In genomic region chr4:16072168-16072567, GRCh38 we compare ENCODE assay signal across 14 cellular contexts.
DNase-seq lines count a peak whose midpoint lies in the region; ATAC-seq and TF ChIP-seq lines count a peak whose summit lies in the region.
"Had no signal": no experiment of that assay in that cellular context is flagged by ENCODE, and none has a peak within 500 bp of the region (broad histone marks: within the 10 kb centered on the region; RNA-seq: fewer than 3 reads in every experiment).

No MANE protein-coding gene starts in this region.

- H3K9ac ChIP-seq in Loucy (ENCODE audit: low read depth, low read length, poor library complexity, severe bottlenecking) = no peak overlapping the region
- H3K9ac ChIP-seq: BLaER1 treated with 17β-estradiol and CSF1 and Interleukin-3, amounts not matched to agents 10 nM and 100 nM had no signal

- H3K4me2 ChIP-seq in Loucy (ENCODE audit: low read depth, low read length, poor library complexity, severe bottlenecking) = no peak overlapping the region
- H3K4me2 ChIP-seq: BLaER1 treated with 17β-estradiol and CSF1 and Interleukin-3, amounts not matched to agents 10 nM and 100 nM had no signal

- H3K4me1 Mint-ChIP-seq in stimulated activated naive B cell treated with anti-CD40 and anti-IgM and Interleukin-4, amounts not matched to agents 10 μg/mL and 1 μg/mL and 100 μg/mL, for 72 hours = peaks cover 4 to 14% of the 10 kb centered on the region in 2 donors
- H3K4me1 Mint-ChIP-seq: B cell; CD4-positive, CD25-positive, alpha-beta regulatory T cell; CD8-positive, alpha-beta memory T cell had no signal

- TF ChIP-seq CTCF in Loucy (conservative IDR thresholded peaks at IDR 0.05; ENCODE audit: low read length) (no peak), WERI-Rb-1 (IDR thresholded peaks at IDR 0.05; ENCODE audit: low read depth, low read length) (no peak)

- no peaks in the 10 kb centered on the region for H3K27me3 ChIP-seq in Loucy (ENCODE audit: insufficient read depth, low read length, poor library complexity, severe bottlenecking)
- no peaks in the 10 kb centered on the region for H3K27me3 ChIP-seq in WERI-Rb-1 (ENCODE audit: insufficient read depth, low read depth, severe bottlenecking)
- H3K27me3 ChIP-seq: BLaER1 treated with 17β-estradiol and CSF1 and Interleukin-3, amounts not matched to agents 10 nM and 100 nM had no signal

- DNase-seq in WERI-Rb-1 = no peak
- no peak for DNase-seq in stimulated activated naive B cell treated with anti-CD40 and anti-IgM and Interleukin-4, amounts not matched to agents 10 μg/mL and 1 μg/mL and 100 μg/mL, for 72 hours
- DNase-seq in COLO668 (lab: John Stamatoyannopoulos, UW; ENCODE audit: unreplicated experiment) = no peak
- DNase-seq: Caco-2; CD8-positive, alpha-beta memory T cell; IMR-90 had no signal

- no peaks in the 10 kb centered on the region for H3K9me3 Mint-ChIP-seq in stimulated activated naive B cell treated with anti-CD40 and anti-IgM and Interleukin-4, amounts not matched to agents 10 μg/mL and 1 μg/mL and 100 μg/mL, for 72 hours
- H3K9me3 Mint-ChIP-seq: CD8-positive, alpha-beta memory T cell had no signal

- peak overlapping the region; percentile 61 for H2AFZ ChIP-seq in Loucy (ENCODE audit: low read length)

- H4K20me1 ChIP-seq in Loucy (ENCODE audit: insufficient read depth, low read length, poor library complexity, severe bottlenecking) = no peaks in the 10 kb centered on the region
- H4K20me1 ChIP-seq: BLaER1 treated with 17β-estradiol and CSF1 and Interleukin-3, amounts not matched to agents 10 nM and 100 nM had no signal

- H3K36me3 Mint-ChIP-seq in stimulated activated naive B cell treated with anti-CD40 and anti-IgM and Interleukin-4, amounts not matched to agents 10 μg/mL and 1 μg/mL and 100 μg/mL, for 72 hours = no peaks in the 10 kb centered on the region
- H3K36me3 Mint-ChIP-seq: CD4-positive, CD25-positive, alpha-beta regulatory T cell; CD8-positive, alpha-beta memory T cell had no signal

- H3K36me3 ChIP-seq in Loucy (ENCODE audit: insufficient read depth, low read length) (no peaks in the 10 kb centered on the region), WERI-Rb-1 (peaks cover 91% of the 10 kb centered on the region)
- H3K36me3 ChIP-seq: BLaER1 treated with 17β-estradiol and CSF1 and Interleukin-3, amounts not matched to agents 10 nM and 100 nM; HAP-1 had no signal

- no peaks in the 10 kb centered on the region for H3K9me3 ChIP-seq in Loucy (ENCODE audit: insufficient read depth, low read depth, low read length)
- H3K9me3 ChIP-seq in WERI-Rb-1 (ENCODE audit: severe bottlenecking) = no peaks in the 10 kb centered on the region
- H3K9me3 ChIP-seq: BLaER1 treated with 17β-estradiol and CSF1 and Interleukin-3, amounts not matched to agents 10 nM and 100 nM; Caco-2; HAP-1 had no signal

- H3K79me2 ChIP-seq in Loucy (ENCODE audit: insufficient read depth, low read length) = no peaks in the 10 kb centered on the region

- H3K9me2 ChIP-seq in Loucy (replicated peaks; ENCODE audit: low read depth, low read length) = no peaks in the 10 kb centered on the region

- peaks cover 19% of the 10 kb centered on the region for H3K4me1 ChIP-seq in Loucy (ENCODE audit: insufficient read depth, low read length, poor library complexity, severe bottlenecking)

- ATAC-seq in GM21529 (IDR thresholded peaks at IDR 0.05; ENCODE audit: unreplicated experiment) (peak; percentile 53), HG02970 (IDR thresholded peaks at IDR 0.05; ENCODE audit: low FRiP score, unreplicated experiment) (no peak)
- peak; percentile 71 to 86 for ATAC-seq in stimulated activated naive B cell treated with anti-CD40 and anti-IgM and Interleukin-4, amounts not matched to agents 10 μg/mL and 1 μg/mL and 100 μg/mL, for 72 hours (replicated peaks)
- ATAC-seq: K562 had no signal

- no peak overlapping the region for H3K4me3 ChIP-seq in Loucy (ENCODE audit: low read length, poor library complexity, severe bottlenecking)
- no peak overlapping the region for H3K4me3 ChIP-seq in WERI-Rb-1 (ENCODE audit: low read depth, low read length)
- H3K4me3 ChIP-seq: BLaER1 treated with 17β-estradiol and CSF1 and Interleukin-3, amounts not matched to agents 10 nM and 100 nM; HAP-1; K562 had no signal

- H3K27ac Mint-ChIP-seq in stimulated activated naive B cell treated with anti-CD40 and anti-IgM and Interleukin-4, amounts not matched to agents 10 μg/mL and 1 μg/mL and 100 μg/mL, for 72 hours = no peak overlapping the region
- H3K27ac Mint-ChIP-seq: B cell; CD4-positive, CD25-positive, alpha-beta regulatory T cell; CD8-positive, alpha-beta memory T cell had no signal

- H3K27ac ChIP-seq in WERI-Rb-1 = peak overlapping the region; percentile 94
- H3K27ac ChIP-seq: BLaER1 treated with 17β-estradiol and CSF1 and Interleukin-3, amounts not matched to agents 10 nM and 100 nM had no signal

- no peak overlapping the region for H3K4me3 Mint-ChIP-seq in stimulated activated naive B cell treated with anti-CD40 and anti-IgM and Interleukin-4, amounts not matched to agents 10 μg/mL and 1 μg/mL and 100 μg/mL, for 72 hours
- H3K4me3 Mint-ChIP-seq: B cell; CD4-positive, CD25-positive, alpha-beta regulatory T cell; CD8-positive, alpha-beta memory T cell had no signal

- no peaks in the 10 kb centered on the region for H3F3A ChIP-seq in Loucy (ENCODE audit: low read depth)

- H3K27me3 Mint-ChIP-seq in stimulated activated naive B cell treated with anti-CD40 and anti-IgM and Interleukin-4, amounts not matched to agents 10 μg/mL and 1 μg/mL and 100 μg/mL, for 72 hours = peaks cover 6 to 15% of the 10 kb centered on the region in 2 donors
